In the genomic region with DNA sequence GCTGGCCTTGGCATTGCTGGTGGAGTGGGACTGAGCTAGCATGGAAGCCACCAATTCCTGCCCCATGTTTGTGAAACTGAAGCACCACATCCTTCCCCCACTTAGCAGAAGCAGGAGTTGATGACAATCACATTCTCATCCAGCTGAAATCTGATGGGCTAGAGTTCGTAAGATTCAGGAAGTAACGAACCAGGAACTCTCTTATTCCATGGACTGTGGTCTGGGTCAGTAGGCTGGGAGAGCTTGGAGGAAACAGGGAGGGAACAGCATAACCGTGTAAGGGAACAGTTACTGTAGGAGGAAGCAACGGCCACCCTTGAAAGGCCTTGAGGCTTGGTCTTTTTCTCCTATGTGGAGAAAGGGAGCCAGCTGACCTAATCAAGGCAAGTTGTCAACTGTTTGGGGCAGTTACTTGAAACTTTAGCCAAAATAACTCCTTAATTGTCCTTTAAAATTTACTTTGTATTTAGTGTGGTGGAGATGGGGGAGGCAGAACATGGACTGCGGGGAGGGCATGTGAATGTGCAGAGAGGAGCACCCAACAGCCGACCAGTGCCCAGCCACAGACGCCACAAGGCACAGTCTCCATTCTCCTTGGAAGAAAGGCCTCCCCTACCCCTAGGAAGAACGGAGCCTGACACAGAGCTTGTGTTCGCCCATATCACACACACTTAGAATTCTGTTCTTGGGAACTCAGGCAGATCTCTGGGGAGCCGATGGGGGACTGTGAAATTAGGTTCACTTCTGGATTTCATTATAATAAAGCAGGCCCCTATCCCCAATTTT, we compare ENCODE assay signal across 8 cellular contexts. TPM values are rescaled to one million over a fixed set of nuclear protein-coding genes. Genes with fewer than 3 reads are reported as not detected.
DNase-seq lines count a peak whose midpoint lies in the region; ATAC-seq, FAIRE-seq and TF ChIP-seq lines count a peak whose summit lies in the region.

No MANE protein-coding gene starts in this region.

- peaks cover 6% of the 10 kb centered on the region for H3K9me3 ChIP-seq in Panc1 (ENCODE audit: control insufficient read depth, insufficient read depth, low read depth, low read length)
- H3K9me3 ChIP-seq in esophagus (ENCODE audit: control insufficient read depth in 2 of 2, insufficient read depth in 1 of 2, low read depth in 1 of 2, low read length in 1 of 2), result no peaks in the 10 kb centered on the region
- H3K9me3 ChIP-seq in gastrocnemius medialis, result no peaks in the 10 kb centered on the region

- CTCF ChIA-PET in Panc1 (lab: Charles Lee), result no interaction called here

- POLR2A ChIA-PET in Panc1 (lab: Charles Lee), result interaction anchor here (0.7 kb wide), 1 partner anchor 828 kb away, joined by 3 read pairs; no protein-coding TSS in a partner anchor

- H3K27me3 ChIP-seq in Panc1 (ENCODE audit: control insufficient read depth, insufficient read depth, low read length) (no peaks in the 10 kb centered on the region), esophagus (ENCODE audit: control insufficient read depth in 1 of 2, insufficient read depth in 2 of 2, low read length in 2 of 2) (no peaks in the 10 kb centered on the region), gastrocnemius medialis (no peaks in the 10 kb centered on the region)

- no peaks in the 10 kb centered on the region; the same call in 1 of the 2 replicates for H3K36me3 ChIP-seq in Panc1 (ENCODE audit: control insufficient read depth, insufficient read depth, low read length)
- H3K36me3 ChIP-seq in esophagus (ENCODE audit: control insufficient read depth in 2 of 2, insufficient read depth in 2 of 2, low read length in 1 of 2), result no peaks in the 10 kb centered on the region
- peaks cover 0 to 4% of the 10 kb centered on the region in 2 donors for H3K36me3 ChIP-seq in gastrocnemius medialis

- WGBS in esophagus, 2 donors, result 79 to 88% methylated on average over 10 of the region's 10 CpGs

- TF ChIP-seq CTCF in Panc1 (IDR thresholded peaks at IDR 0.05), result no peak
- no peak for TF ChIP-seq CTCF in gastrocnemius medialis (IDR thresholded peaks at IDR 0.05 in 4 of 5, conservative IDR thresholded peaks at IDR 0.05 in 1 of 5)

- TF ChIP-seq POLR2A in GM12891 (IDR thresholded peaks at IDR 0.05; ENCODE audit: low read depth, low read length), result no peak
- TF ChIP-seq POLR2A in gastrocnemius medialis (IDR thresholded peaks at IDR 0.05), result no peak

- H3K27ac ChIP-seq in Panc1 (ENCODE audit: low read length) (peak overlapping the region; percentile 92), esophagus (ENCODE audit: low read depth in 2 of 2, low read length in 1 of 2) (peak overlapping the region; percentile 63 to 84), gastrocnemius medialis (peak overlapping the region; percentile 98 to 99 (median 98))

- peak; percentile 35 for FAIRE-seq in GM12891 (lab: Jason Lieb, UNC)

- ATAC-seq in Panc1, result no peak
- no peak for ATAC-seq in gastrocnemius medialis
- no peak for ATAC-seq in HG03432 (IDR thresholded peaks at IDR 0.05; ENCODE audit: unreplicated experiment)
- ATAC-seq in GM19463 (IDR thresholded peaks at IDR 0.05; ENCODE audit: unreplicated experiment), result no peak
- no peak for ATAC-seq in HG03460 (IDR thresholded peaks at IDR 0.05; ENCODE audit: unreplicated experiment)

- DNase-seq in GM12891 (ENCODE audit: insufficient read length, low spot score) (no peak), Panc1 (ENCODE audit: low read depth, low spot score) (no peak), gastrocnemius medialis (no peak), glomerular visceral epithelial cell (ENCODE audit: extremely low spot score) (no peak)

- intact Hi-C loops in Panc1 (cut with micrococcal nuclease; ENCODE audit: unreplicated experiment), result no loop called here
- intact Hi-C loops in gastrocnemius medialis (cut with DNase I; ENCODE audit: low total_unique reads), result loop anchor here (2.0 kb wide), 1 partner anchor 17 kb away; no protein-coding TSS in a partner anchor

- in situ Hi-C loops in Panc1 (cut with HindIII; ENCODE audit: low pct_unique_long_range_greater_than_20kb, low sequenced_read_pairs), result no loop called here
- in situ Hi-C loops in gastrocnemius medialis (cut with MboI; ENCODE audit: low sequenced_read_pairs in 4 of 4), result no loop called here

- BruUV-seq in Panc1 (replicated peaks; lab: Mats Ljungman, UMichigan), result no TSS peak

- H3K4me1 ChIP-seq in Panc1 (ENCODE audit: control insufficient read depth, insufficient read depth, low read length), result peaks cover 16% of the 10 kb centered on the region
- peaks cover 3 to 9% of the 10 kb centered on the region in 2 donors for H3K4me1 ChIP-seq in esophagus (ENCODE audit: control insufficient read depth in 2 of 2, insufficient read depth in 2 of 2, low read length in 1 of 2)
- peaks cover 17 to 28% of the 10 kb centered on the region in 2 donors for H3K4me1 ChIP-seq in gastrocnemius medialis

- H3K4me3 ChIP-seq in Panc1 (ENCODE audit: low read depth in 2 of 2, low read length in 2 of 2) (no peak overlapping the region), esophagus (ENCODE audit: low read depth in 1 of 2, low read length in 2 of 2) (no peak overlapping the region), gastrocnemius medialis (peak overlapping the region in 2 of 4 donors; percentile 89 to 95)

TF ChIP-seq in GM12891, 5 proteins besides CTCF, POLR2A, EP300 and RAD21:
- no peak for TF ChIP-seq POLR2AphosphoS5 (IDR thresholded peaks at IDR 0.05; ENCODE audit: low read depth, low read length)
- TF ChIP-seq TAF1 (IDR thresholded peaks at IDR 0.05; ENCODE audit: low read depth, low read length), result no peak
- no peak for TF ChIP-seq PAX5 (IDR thresholded peaks at IDR 0.05; ENCODE audit: insufficient read depth, low read length, severe bottlenecking)
- TF ChIP-seq POU2F2 (IDR thresholded peaks at IDR 0.05; ENCODE audit: low read depth, low read length), result no peak
- no peak for TF ChIP-seq SPI1 (IDR thresholded peaks at IDR 0.05; ENCODE audit: low read depth, low read length)
TF ChIP-seq in GM12891: peak in this region for 0.

RNA-seq across cellular contexts. Expression of a gene that starts 2.0 kb away (rescaled TPM):
- 10.4 TPM for polyA plus RNA-seq in GM12891 (2012; ENCODE audit: low read depth, missing spikeins)
- total RNA-seq in Panc1 (2021; ENCODE audit: unreplicated experiment) (15.1 TPM), gastrocnemius medialis (1,000 to 10,000 TPM in 3 of 4 donors, 100 to 1,000 TPM in 1; 950 to 2,403 (median 1,384) TPM)
- polyA plus RNA-seq in Panc1 (2012; ENCODE audit: insufficient read length), result 15.7 TPM
- polyA plus RNA-seq in esophagus, result 10 to 100 TPM; 15.9 to 19.9 TPM

Comparison
In these comparisons a context has a peak if more than half of its experiments do, and no peak if none do; other contexts are left out.
1. RNA of a gene that starts 2.0 kb away (total RNA-seq): 950 to 2,403 TPM in gastrocnemius medialis; 15.1 TPM in Panc1 (single experiment); every median in the first group is over 10 times any median in the second.
2. Peak in every context shown above with its lines, with median percentiles within 50 percentile points of each other: H3K27ac ChIP-seq.